ENCODE assay signal across 8 cellular contexts in the genomic region with DNA sequence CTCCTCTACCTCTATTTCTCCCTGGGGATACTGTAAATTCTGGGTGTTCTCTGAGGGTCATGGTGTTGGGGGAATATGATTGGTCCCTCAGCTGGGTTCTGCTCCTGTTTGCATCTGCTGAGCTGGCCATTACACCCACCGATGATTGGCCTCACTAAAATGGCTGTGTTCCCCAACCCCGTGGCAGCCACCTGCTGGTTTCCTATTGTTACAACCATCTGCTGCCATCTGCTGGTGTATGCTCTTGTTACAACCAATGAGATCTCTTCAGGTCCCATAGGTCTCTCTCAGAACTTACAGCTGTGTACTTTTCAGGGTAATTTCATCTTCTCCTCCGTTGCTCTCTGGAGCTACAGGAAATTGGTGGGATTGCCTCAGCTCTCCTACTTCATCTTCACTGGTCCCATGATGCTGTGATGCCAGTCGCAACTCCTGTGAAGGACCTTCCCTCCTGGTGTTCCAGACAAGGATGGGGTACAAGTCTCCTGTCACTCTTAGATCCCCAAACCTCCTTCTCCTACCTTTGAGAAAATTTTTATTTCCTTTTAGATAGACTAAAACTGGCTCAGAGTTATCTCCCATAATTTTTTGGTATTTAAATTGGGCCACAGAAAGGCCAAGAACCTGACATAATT.
DNase-seq lines count a peak whose midpoint lies in the region; ATAC-seq and TF ChIP-seq lines count a peak whose summit lies in the region.

No MANE protein-coding gene starts in this region.

- H3K36me3 Mint-ChIP-seq in activated T-helper 17 cell treated with anti-CD3 and anti-CD28 coated beads, Interleukin-2, amount 50 U/mL, for 72 hours (ENCODE audit: low read depth): no peaks in the 10 kb centered on the region

- no peaks in the 10 kb centered on the region for H3K9me3 Mint-ChIP-seq in activated T-helper 17 cell treated with anti-CD3 and anti-CD28 coated beads, Interleukin-2, amount 50 U/mL, for 72 hours

- H3K4me1 ChIP-seq in RWPE2 (ENCODE audit: insufficient read depth, poor library complexity, severe bottlenecking): no peaks in the 10 kb centered on the region
- H3K4me1 ChIP-seq in thoracic aorta (ENCODE audit: control insufficient read depth in 1 of 2, low read depth in 2 of 2): peaks cover 4 to 8% of the 10 kb centered on the region in 2 donors

- peak; percentile 86 for TF ChIP-seq CTCF in RWPE2 (IDR thresholded peaks at IDR 0.05; ENCODE audit: poor library complexity, severe bottlenecking)
- peak; percentile 77 for TF ChIP-seq CTCF in foreskin fibroblast (IDR thresholded peaks at IDR 0.05; ENCODE audit: low read depth, low read length)
- TF ChIP-seq CTCF in thoracic aorta (IDR thresholded peaks at IDR 0.05): peak; percentile 78

- H3K27me3 Mint-ChIP-seq in activated T-helper 17 cell treated with anti-CD3 and anti-CD28 coated beads, Interleukin-2, amount 50 U/mL, for 72 hours: no peaks in the 10 kb centered on the region

- H3K36me3 ChIP-seq in RWPE2 (ENCODE audit: low read depth) (no peaks in the 10 kb centered on the region), thoracic aorta (no peaks in the 10 kb centered on the region)

- DNase-seq in GM04503 (ENCODE audit: low read depth) (peak; percentile 25), HCEC 1CT (peak; percentile 81), M059J (ENCODE audit: low read depth) (peak; percentile 80), RWPE2 (ENCODE audit: low spot score) (peak; percentile 70), foreskin fibroblast (peak; percentile 54 to 87), occipital lobe (lab: John Stamatoyannopoulos, UW) (peak; percentile 39), thoracic aorta (ENCODE audit: low spot score) (peak; percentile 65)

- H3K27me3 ChIP-seq in RWPE2 (ENCODE audit: insufficient read depth, poor library complexity, severe bottlenecking) (peaks cover 2% of the 10 kb centered on the region), thoracic aorta (replicated peaks; ENCODE audit: insufficient read depth) (no peaks in the 10 kb centered on the region)

- H3K27ac ChIP-seq in RWPE2 (ENCODE audit: poor library complexity, severe bottlenecking) (no peak overlapping the region), thoracic aorta (no peak overlapping the region)

- H3K4me3 ChIP-seq in RWPE2 (ENCODE audit: severe bottlenecking) (no peak overlapping the region), foreskin fibroblast (ENCODE audit: low read depth in 1 of 2, low read length in 2 of 2) (no peak overlapping the region), thoracic aorta (no peak overlapping the region)

- peaks cover 4% of the 10 kb centered on the region for H3K4me1 Mint-ChIP-seq in activated T-helper 17 cell treated with anti-CD3 and anti-CD28 coated beads, Interleukin-2, amount 50 U/mL, for 72 hours

- no peak overlapping the region for H3K4me3 Mint-ChIP-seq in activated T-helper 17 cell treated with anti-CD3 and anti-CD28 coated beads, Interleukin-2, amount 50 U/mL, for 72 hours

- H3K27ac Mint-ChIP-seq in activated T-helper 17 cell treated with anti-CD3 and anti-CD28 coated beads, Interleukin-2, amount 50 U/mL, for 72 hours: peak overlapping the region; percentile 18

- no peaks in the 10 kb centered on the region for H3K9me3 ChIP-seq in RWPE2 (ENCODE audit: severe bottlenecking)
- H3K9me3 ChIP-seq in thoracic aorta: no peaks in the 10 kb centered on the region

- ATAC-seq in RWPE2 (ENCODE audit: low read depth) (peak; percentile 96), thoracic aorta (ENCODE audit: insufficient number of reproducible peaks, low FRiP score, low read depth) (peak; percentile 82)
- ATAC-seq in activated T-helper 17 cell treated with anti-CD3 and anti-CD28 coated beads, Interleukin-2, amount 50 U/mL, for 72 hours (replicated peaks): peak; percentile 88

Comparison
In these comparisons a context has a peak if more than half of its experiments do, and no peak if none do; other contexts are left out.
1. DNase-seq: peak in every context shown above with its lines; median percentile 81 in HCEC 1CT; 80 in M059J; 70 in foreskin fibroblast; 70 in RWPE2; 65 in thoracic aorta; 39 in occipital lobe; 25 in GM04503.